Comparison of ENCODE assay signal across 1 cellular context in genomic region chr1:94980049-94980908, GRCh38.
TF ChIP-seq lines count a peak whose summit lies in the region.

No MANE protein-coding gene starts in this region.

TF ChIP-seq in GM23338, 12 proteins besides CTCF, POLR2A, EP300 and RAD21:
- no peak for TF ChIP-seq ZNF462 (CRISPR knock-in tag; IDR thresholded peaks at IDR 0.05)
- no peak for TF ChIP-seq NANOG (IDR thresholded peaks at IDR 0.05; ENCODE audit: borderline replicate concordance)
- TF ChIP-seq ZNF331 (CRISPR knock-in tag; IDR thresholded peaks at IDR 0.05; ENCODE audit: low read depth): no peak
- TF ChIP-seq STAT1 (IDR thresholded peaks at IDR 0.05; ENCODE audit: unreplicated experiment): no peak
- no peak for TF ChIP-seq EZH2 (IDR thresholded peaks at IDR 0.05; ENCODE audit: low read depth, unreplicated experiment)
- no peak for TF ChIP-seq POLR2AphosphoS5 (IDR thresholded peaks at IDR 0.05; ENCODE audit: low read depth)
- TF ChIP-seq REST (IDR thresholded peaks at IDR 0.05; ENCODE audit: unreplicated experiment): no peak
- TF ChIP-seq JUNB (IDR thresholded peaks at IDR 0.05; ENCODE audit: unreplicated experiment): no peak
- no peak for TF ChIP-seq ZNF114 (CRISPR knock-in tag; IDR thresholded peaks at IDR 0.05)
- no peak for TF ChIP-seq CREB1 (CRISPR knock-in tag; IDR thresholded peaks at IDR 0.05; ENCODE audit: low read depth)
- TF ChIP-seq ETS1 (IDR thresholded peaks at IDR 0.05): no peak
- no peak for TF ChIP-seq EZH2phosphoT487 (IDR thresholded peaks at IDR 0.05; ENCODE audit: unreplicated experiment)
